14 cellular contexts compared by ENCODE assay signal in genomic region chr3:6250167-6250566, GRCh38.
DNase-seq lines count a peak whose midpoint lies in the region; ATAC-seq, FAIRE-seq and TF ChIP-seq lines count a peak whose summit lies in the region.
"Had no signal": no experiment of that assay in that cellular context is flagged by ENCODE, and none has a peak within 500 bp of the region (broad histone marks: within the 10 kb centered on the region; RNA-seq: fewer than 3 reads in every experiment).

No MANE protein-coding gene starts in this region.

- peak; percentile 96 for ATAC-seq in GM18909 (IDR thresholded peaks at IDR 0.05; ENCODE audit: poor library complexity, unreplicated experiment)
- ATAC-seq in GM21723 (IDR thresholded peaks at IDR 0.05; ENCODE audit: unreplicated experiment) = peak; percentile 99
- peak; percentile 97 for ATAC-seq in HG03175 (IDR thresholded peaks at IDR 0.05; ENCODE audit: unreplicated experiment)
- peak; percentile 100 for ATAC-seq in GM12878
- no peak for ATAC-seq in right lobe of liver
- no peak for ATAC-seq in body of pancreas
- ATAC-seq: gastrocnemius medialis had no signal

- TF ChIP-seq RAD21 in GM12878 (IDR thresholded peaks at IDR 0.05; ENCODE audit: insufficient read depth, low read depth, low read length) = 0 out of 2 replicates have a peak, but pooled peaks have one; percentile 9

- H4K20me1 ChIP-seq in GM12878 (ENCODE audit: control insufficient read depth, insufficient read depth) = no peaks in the 10 kb centered on the region

- SMC1A ChIA-PET in GM12878 (lab: Charles Lee; ENCODE audit: uncharacterized antibody, unreplicated experiment) = interaction anchor here (0.6 to 3.4 kb wide), 13 partner anchors 11 to 430 kb away, joined by 3 to 36 read pairs (median 5); no protein-coding TSS in a partner anchor

- H3K4me1 ChIP-seq in GM12878 (ENCODE audit: control insufficient read depth, insufficient read depth, low read length) (peaks cover 3% of the 10 kb centered on the region; the same call in 1 of the 2 replicates), right lobe of liver (no peaks in the 10 kb centered on the region), body of pancreas (peaks cover 12% of the 10 kb centered on the region)
- H3K4me1 ChIP-seq: gastrocnemius medialis had no signal

- no peaks in the 10 kb centered on the region; the same call in 2 of the 3 replicates for H3K9me3 ChIP-seq in GM12878 (replicated peaks; ENCODE audit: control insufficient read depth, insufficient read depth, low read length)
- H3K9me3 ChIP-seq in right lobe of liver = no peaks in the 10 kb centered on the region
- no peaks in the 10 kb centered on the region for H3K9me3 ChIP-seq in body of pancreas
- H3K9me3 ChIP-seq: gastrocnemius medialis, thoracic aorta had no signal

- TF ChIP-seq EP300 in GM12878 (IDR thresholded peaks at IDR 0.05; ENCODE audit: borderline replicate concordance in 1 of 2, control insufficient read depth in 1 of 2, low read depth in 2 of 2, low read length in 2 of 2) = 0 out of 4 replicates have a peak, but pooled peaks of 1 of the 2 experiments have one; percentile 32

- H2AFZ ChIP-seq in GM12878 (ENCODE audit: control insufficient read depth, low read depth, low read length) = no peak overlapping the region

- H3K9ac ChIP-seq in GM12878 (ENCODE audit: control insufficient read depth, insufficient read depth, low read length) = no peak overlapping the region

- DNase-seq in GM12878 (ENCODE audit: low read depth, low spot score) (no peak), C1 segment of cervical spinal cord (lab: John Stamatoyannopoulos, UW) (no peak), right lobe of liver (no peak), body of pancreas (no peak)
- DNase-seq in activated naive CD4-positive, alpha-beta T cell (lab: John Stamatoyannopoulos, UW) = no peak
- DNase-seq: activated gamma-delta T cell; gastrocnemius medialis; NK-92 treated with Interleukin-12 subunit alpha and Interleukin-12 subunit beta, amount 100 ng/mL, for 24 hours; stimulated activated CD4-positive, alpha-beta T cell treated with anti-CD3 and anti-CD28 coated beads, Interleukin-4, amount 100 ng/mL, for 24 hours had no signal

- intact Hi-C loops in GM12878 (cut with micrococcal nuclease; ENCODE audit: unreplicated experiment) = no loop called here
- intact Hi-C loops in right lobe of liver (cut with DNase I) = no loop called here
- intact Hi-C loops in body of pancreas (cut with DNase I) = no loop called here

- no peak for TF ChIP-seq POLR2A in GM12878 (IDR thresholded peaks at IDR 0.05; ENCODE audit: low read depth, low read length)
- TF ChIP-seq POLR2A in right lobe of liver (IDR thresholded peaks at IDR 0.05) = no peak
- no peak for TF ChIP-seq POLR2A in body of pancreas (IDR thresholded peaks at IDR 0.05)

- H3K27me3 ChIP-seq in GM12878 (replicated peaks in 1 of 2; ENCODE audit: control insufficient read depth in 2 of 2, insufficient read depth in 2 of 2, low read length in 1 of 2) (no peaks in the 10 kb centered on the region), right lobe of liver (no peaks in the 10 kb centered on the region), body of pancreas (no peaks in the 10 kb centered on the region)
- H3K27me3 ChIP-seq: gastrocnemius medialis had no signal

- RAD21 ChIA-PET in GM12878 (lab: Charles Lee; ENCODE audit: unreplicated experiment) = interaction anchor here (0.9 to 2.7 kb wide), 9 partner anchors 8 to 394 kb away, joined by 3 to 21 read pairs (median 3); no protein-coding TSS in a partner anchor

- 0 out of 2 replicates have a peak overlapping the region, but pooled peaks have one; percentile 24 for H3K27ac ChIP-seq in GM12878 (ENCODE audit: control insufficient read depth, insufficient read depth)
- no peak overlapping the region for H3K27ac ChIP-seq in right lobe of liver
- H3K27ac ChIP-seq in body of pancreas = no peak overlapping the region
- H3K27ac ChIP-seq: gastrocnemius medialis, thoracic aorta had no signal

- no peak overlapping the region for H3K4me2 ChIP-seq in GM12878 (ENCODE audit: control insufficient read depth, insufficient read depth)

- CTCF ChIA-PET in GM12878 (lab: Yijun Ruan, JAX) = interaction anchor here (1.0 to 1.4 kb wide), 4 partner anchors 10 to 89 kb away, joined by 3 to 5 read pairs (median 3); no protein-coding TSS in a partner anchor

- FAIRE-seq in GM12878 (lab: Jason Lieb, UNC) = no peak
- FAIRE-seq: colon had no signal

- no TSS peak for BruUV-seq in GM12878 (replicated peaks; lab: Mats Ljungman, UMichigan)

- POLR2A ChIA-PET in GM12878 (lab: Charles Lee) = interaction anchor here (0.7 to 1.5 kb wide), 3 partner anchors 11 to 20 kb away, joined by 3 to 11 read pairs (median 3); no protein-coding TSS in a partner anchor

- no peak overlapping the region for H3K4me3 ChIP-seq in GM12878
- H3K4me3 ChIP-seq in right lobe of liver = no peak overlapping the region
- no peak overlapping the region for H3K4me3 ChIP-seq in body of pancreas
- H3K4me3 ChIP-seq: gastrocnemius medialis, thoracic aorta had no signal

- no peaks in the 10 kb centered on the region for H3K79me2 ChIP-seq in GM12878 (ENCODE audit: control insufficient read depth, insufficient read depth, low read length)

- in situ Hi-C loops in GM12878 (cut with MboI) = no loop called here

- no peak for TF ChIP-seq CTCF in GM12878 (IDR thresholded peaks at IDR 0.05 in 2 of 3, conservative IDR thresholded peaks at IDR 0.05 in 1 of 3; ENCODE audit: control insufficient read depth in 2 of 3, extremely low read depth in 1 of 3, insufficient read depth in 1 of 3, low read depth in 3 of 3, low read length in 3 of 3)
- no peak for TF ChIP-seq CTCF in right lobe of liver (IDR thresholded peaks at IDR 0.05)
- no peak for TF ChIP-seq CTCF in body of pancreas (IDR thresholded peaks at IDR 0.05)

- H3K36me3 ChIP-seq in GM12878 (ENCODE audit: control insufficient read depth in 2 of 2, insufficient read depth in 2 of 2, low read length in 1 of 2) (no peaks in the 10 kb centered on the region), right lobe of liver (no peaks in the 10 kb centered on the region), body of pancreas (replicated peaks in 1 of 2; ENCODE audit: insufficient read depth in 1 of 2, low read depth in 2 of 2) (no peaks in the 10 kb centered on the region)
- H3K36me3 ChIP-seq: gastrocnemius medialis, thoracic aorta had no signal

TF ChIP-seq in GM12878, 131 proteins besides CTCF, POLR2A, EP300 and RAD21:
- TF ChIP-seq HDAC2 (IDR thresholded peaks at IDR 0.05) (no peak), SPI1 (IDR thresholded peaks at IDR 0.05; ENCODE audit: borderline replicate concordance, insufficient read depth, low read depth, low read length) (peak; percentile 96), DPF2 (IDR thresholded peaks at IDR 0.05) (peak; percentile 40; the same call in 1 of the 2 replicates), RB1 (IDR thresholded peaks at IDR 0.05; ENCODE audit: borderline replicate concordance) (no peak), BMI1 (IDR thresholded peaks at IDR 0.05; ENCODE audit: borderline replicate concordance) (0 out of 2 replicates have a peak, but pooled peaks have one; percentile 30), SMARCA5 (IDR thresholded peaks at IDR 0.05) (peak; percentile 16; the same call in 1 of the 2 replicates), BACH1 (IDR thresholded peaks at IDR 0.05; ENCODE audit: borderline replicate concordance) (peak; percentile 46; the same call in 1 of the 2 replicates), PAX5 (IDR thresholded peaks at IDR 0.05; ENCODE audit: borderline replicate concordance, low read depth, low read length) (0 out of 2 replicates have a peak, but pooled peaks have one; percentile 24), MEF2B (IDR thresholded peaks at IDR 0.05; ENCODE audit: partially characterized antibody, poor library complexity, severe bottlenecking) (no peak), IRF4 (IDR thresholded peaks at IDR 0.05; ENCODE audit: low read depth, low read length) (peak; percentile 82)

Comparison
In these comparisons a context has a peak if more than half of its experiments do, and no peak if none do; other contexts are left out.
1. ATAC-seq: peak in GM18909 (single experiment), GM21723 (single experiment), HG03175 (single experiment) and GM12878 (single experiment); none in right lobe of liver (0 of 4) and body of pancreas (single experiment).